16 cellular contexts compared by ENCODE assay signal in genomic region chr4:182018691-182019090, GRCh38.
DNase-seq lines count a peak whose midpoint lies in the region; ATAC-seq lines count a peak whose summit lies in the region.
"Had no signal": no experiment of that assay in that cellular context is flagged by ENCODE, and none has a peak within 500 bp of the region (broad histone marks: within the 10 kb centered on the region; RNA-seq: fewer than 3 reads in every experiment).

No MANE protein-coding gene starts in this region.

- H3K4me1 ChIP-seq in CD8-positive, alpha-beta memory T cell (ENCODE audit: insufficient read depth, low read length) = no peaks in the 10 kb centered on the region
- H3K4me1 ChIP-seq: foreskin keratinocyte, testis had no signal

- CTCF ChIA-PET in T-cell (lab: Charles Lee) = no interaction called here
- CTCF ChIA-PET in CD8-positive, alpha-beta memory T cell (lab: Charles Lee) = no interaction called here

- H3K36me3 ChIP-seq in CD8-positive, alpha-beta memory T cell (ENCODE audit: insufficient read depth, low read length) = no peaks in the 10 kb centered on the region

- H3K27ac ChIP-seq in CD8-positive, alpha-beta memory T cell (ENCODE audit: low read depth, low read length) = no peak overlapping the region
- H3K27ac ChIP-seq: foreskin keratinocyte, testis had no signal

- no peaks in the 10 kb centered on the region for H3K27me3 Mint-ChIP-seq in T-cell
- no peaks in the 10 kb centered on the region for H3K27me3 Mint-ChIP-seq in CD8-positive, alpha-beta memory T cell

- H3K27ac Mint-ChIP-seq in T-cell = no peak overlapping the region
- peak overlapping the region in 1 of 8 donors; percentile 13 for H3K27ac Mint-ChIP-seq in CD8-positive, alpha-beta memory T cell

- no peak overlapping the region for H3K4me3 Mint-ChIP-seq in T-cell
- no peak overlapping the region for H3K4me3 Mint-ChIP-seq in CD8-positive, alpha-beta memory T cell

- H3K9me3 ChIP-seq in CD8-positive, alpha-beta memory T cell (ENCODE audit: low read length) = no peaks in the 10 kb centered on the region
- H3K9me3 ChIP-seq: testis had no signal

- peaks cover 0 to 7% (median 5%) of the 10 kb centered on the region in 3 donors for H3K9me3 Mint-ChIP-seq in T-cell
- peaks cover 0 to 3% (median 2%) of the 10 kb centered on the region in 5 donors for H3K9me3 Mint-ChIP-seq in CD8-positive, alpha-beta memory T cell

- DNase-seq in T-cell = no peak
- DNase-seq in T1000 (lab: John Stamatoyannopoulos, UW) = no peak
- no peak for DNase-seq in CD8-positive, alpha-beta memory T cell
- no peak for DNase-seq in hippocampal formation (lab: John Stamatoyannopoulos, UW)
- DNase-seq: ACHN, DMS 273 treated with DMSO at 0.1 percent for 48 hours, foreskin keratinocyte, kidney, NCI-H2171 treated with DMSO at 0.1 percent for 48 hours, retina, SW 1271, testis had no signal

- no peaks in the 10 kb centered on the region for H3K36me3 Mint-ChIP-seq in T-cell
- H3K36me3 Mint-ChIP-seq in CD8-positive, alpha-beta memory T cell = no peaks in the 10 kb centered on the region

- ATAC-seq in GM18498 (IDR thresholded peaks at IDR 0.05; ENCODE audit: unreplicated experiment) = peak; percentile 54
- peak; percentile 57 for ATAC-seq in GM19397 (IDR thresholded peaks at IDR 0.05; ENCODE audit: unreplicated experiment)
- peak; percentile 48 for ATAC-seq in HG02840 (IDR thresholded peaks at IDR 0.05; ENCODE audit: low FRiP score, unreplicated experiment)
- ATAC-seq in HG03439 (IDR thresholded peaks at IDR 0.05; ENCODE audit: unreplicated experiment) = peak; percentile 35
- no peak for ATAC-seq in T-cell (replicated peaks in 1 of 4)
- ATAC-seq: foreskin keratinocyte had no signal

- H3K4me3 ChIP-seq in CD8-positive, alpha-beta memory T cell (ENCODE audit: low read length) = no peak overlapping the region
- H3K4me3 ChIP-seq: testis had no signal

- POLR2A ChIA-PET in T-cell (lab: Charles Lee) = no interaction called here
- POLR2A ChIA-PET in CD8-positive, alpha-beta memory T cell (lab: Charles Lee) = no interaction called here

- no peaks in the 10 kb centered on the region for H3K4me1 Mint-ChIP-seq in T-cell
- H3K4me1 Mint-ChIP-seq in CD8-positive, alpha-beta memory T cell = no peaks in the 10 kb centered on the region

- no peaks in the 10 kb centered on the region for H3K27me3 ChIP-seq in CD8-positive, alpha-beta memory T cell (ENCODE audit: insufficient read depth, low read length, poor library complexity, severe bottlenecking)
- H3K27me3 ChIP-seq: foreskin keratinocyte, testis had no signal

Comparison
In these comparisons a context has a peak if more than half of its experiments do, and no peak if none do; other contexts are left out.
1. ATAC-seq: peak in GM18498 (single experiment), GM19397 (single experiment), HG02840 (single experiment) and HG03439 (single experiment); none in T-cell (0 of 4).